In the genomic region with DNA sequence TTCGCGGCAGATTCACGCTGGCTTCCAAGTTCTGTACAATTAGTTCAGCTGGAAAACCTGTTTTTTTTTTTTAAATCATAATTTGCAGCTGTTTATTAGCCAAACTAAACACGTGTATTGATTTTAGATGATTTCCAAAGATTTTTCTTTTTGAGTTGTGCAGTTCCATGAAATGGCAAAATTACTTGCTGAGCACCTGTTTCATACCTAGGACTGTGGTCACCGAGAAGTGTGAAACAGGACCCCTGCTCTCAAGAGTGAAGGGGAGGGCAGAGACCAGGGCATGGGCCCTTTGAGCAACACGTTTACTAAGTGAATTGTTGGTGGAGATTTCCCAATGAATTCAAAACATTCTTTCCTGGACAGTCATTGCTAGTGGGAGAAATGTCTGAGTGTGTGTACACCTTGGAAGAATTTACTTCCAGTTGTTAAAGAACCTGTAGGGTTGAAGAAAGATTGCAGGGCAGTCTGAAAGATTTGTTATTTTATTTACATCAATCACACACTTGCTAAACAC, we compare ENCODE assay signal across 8 cellular contexts. TPM values are rescaled to one million over a fixed set of nuclear protein-coding genes. Genes with fewer than 3 reads are reported as not detected.
A peak's percentile ranks its signal among the peaks of the same experiment; 100 is the strongest.
DNase-seq lines count a peak whose midpoint lies in the region; ATAC-seq, FAIRE-seq and TF ChIP-seq lines count a peak whose summit lies in the region.

No MANE protein-coding gene starts in this region.

- TF ChIP-seq EP300 in A549 (IDR thresholded peaks at IDR 0.05) = no peak

- CTCF ChIA-PET in A549 (lab: Yijun Ruan, JAX) = no interaction called here

- no peaks in the 10 kb centered on the region for H3K27me3 ChIP-seq in rectal smooth muscle tissue (ENCODE audit: control insufficient read depth, insufficient read depth, low read length)

- POLR2A ChIA-PET in A549 (lab: Yijun Ruan, JAX) = interaction anchor here (0.6 to 1.8 kb wide), 2 partner anchors 15 to 72 kb away, joined by 5 read pairs; a partner anchor contains a TSS

- FAIRE-seq in A549 (lab: Jason Lieb, UNC) = no peak
- FAIRE-seq in H54 (lab: Jason Lieb, UNC) = no peak

- ATAC-seq in A549 (peak; percentile 39 to 61), HG03095 (IDR thresholded peaks at IDR 0.05; ENCODE audit: unreplicated experiment) (no peak)

- no peak overlapping the region for H3K9ac ChIP-seq in rectal smooth muscle tissue (ENCODE audit: low read length)

- TF ChIP-seq CTCF in A549 (IDR thresholded peaks at IDR 0.05) (no peak), VCaP (conservative IDR thresholded peaks at IDR 0.05) (no peak), foreskin fibroblast (IDR thresholded peaks at IDR 0.05; ENCODE audit: low read depth, low read length) (no peak)

- DNase-seq in A549 (ENCODE audit: low read depth in 1 of 2, low spot score in 1 of 2) (peak; percentile 39 to 47), H54 (ENCODE audit: insufficient read length, low spot score) (peak; percentile 48), foreskin fibroblast (peak; percentile 53 to 78), OCI-M2 (lab: John Stamatoyannopoulos, UW; ENCODE audit: unreplicated experiment) (no peak)
- DNase-seq in stimulated activated CD4-positive, alpha-beta T cell treated with anti-CD3 and anti-CD28 coated beads, Interleukin-4, amount 100 ng/mL, for 24 hours = no peak

- H3K4me3 ChIP-seq in A549 (peak overlapping the region; percentile 80), foreskin fibroblast (ENCODE audit: low read depth in 1 of 2, low read length in 2 of 2) (peak overlapping the region; percentile 67 to 83), rectal smooth muscle tissue (ENCODE audit: low read length) (peak overlapping the region; percentile 84)

- TF ChIP-seq RAD21 in A549 (conservative IDR thresholded peaks at IDR 0.05 in 1 of 2, IDR thresholded peaks at IDR 0.05 in 1 of 2) = no peak

- no peaks in the 10 kb centered on the region for H3K36me3 ChIP-seq in rectal smooth muscle tissue (ENCODE audit: control insufficient read depth, insufficient read depth, low read length)

- no peak for TF ChIP-seq POLR2A in A549 (IDR thresholded peaks at IDR 0.05; ENCODE audit: low read length)
- TF ChIP-seq POLR2A in H54 (IDR thresholded peaks at IDR 0.05; ENCODE audit: low read depth, low read length) = no peak

- H3K27ac ChIP-seq in A549 = peak overlapping the region; percentile 94 to 99
- peak overlapping the region; percentile 75 for H3K27ac ChIP-seq in VCaP
- H3K27ac ChIP-seq in rectal smooth muscle tissue (ENCODE audit: low read depth, low read length) = peak overlapping the region; percentile 65

- no peaks in the 10 kb centered on the region for H3K9me3 ChIP-seq in A549

- WGBS in A549 (ENCODE audit: missing lambda C conversion rate) = 1% methylated on average over 6 of the region's 6 CpGs

- H3K4me1 ChIP-seq in A549 (peaks cover 50% of the 10 kb centered on the region), rectal smooth muscle tissue (ENCODE audit: control insufficient read depth, insufficient read depth, low read length) (peaks cover 4% of the 10 kb centered on the region)

- peak overlapping the region; percentile 90 for H3K4me2 ChIP-seq in A549

TF ChIP-seq in A549, 52 proteins besides CTCF, POLR2A, EP300 and RAD21:
- TF ChIP-seq FOSL2 (IDR thresholded peaks at IDR 0.05) = no peak
- peak; percentile 52; the same call in 1 of the 2 replicates for TF ChIP-seq FOSL2 (CRISPR knock-in tag; IDR thresholded peaks at IDR 0.05)
- TF ChIP-seq CEBPB (IDR thresholded peaks at IDR 0.05) = peak; percentile 21 to 47; a peak in 1 of 4 replicates
- TF ChIP-seq, protein P1, sequence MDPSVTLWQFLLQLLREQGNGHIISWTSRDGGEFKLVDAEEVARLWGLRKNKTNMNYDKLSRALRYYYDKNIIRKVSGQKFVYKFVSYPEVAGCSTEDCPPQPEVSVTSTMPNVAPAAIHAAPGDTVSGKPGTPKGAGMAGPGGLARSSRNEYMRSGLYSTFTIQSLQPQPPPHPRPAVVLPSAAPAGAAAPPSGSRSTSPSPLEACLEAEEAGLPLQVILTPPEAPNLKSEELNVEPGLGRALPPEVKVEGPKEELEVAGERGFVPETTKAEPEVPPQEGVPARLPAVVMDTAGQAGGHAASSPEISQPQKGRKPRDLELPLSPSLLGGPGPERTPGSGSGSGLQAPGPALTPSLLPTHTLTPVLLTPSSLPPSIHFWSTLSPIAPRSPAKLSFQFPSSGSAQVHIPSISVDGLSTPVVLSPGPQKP (IDR thresholded peaks at IDR 0.05; ENCODE audit: low read depth, low read length) = no peak

RNA-seq across cellular contexts. Expression of a gene that starts 0.7 kb away (rescaled TPM):
- polyA plus RNA-seq in A549 (2011; rRNA removed) (19.6 and 22.4 TPM in 2 replicates), A549 (2017; fragmentation: RNase III; extraction: RNeasy Plus Mini Kit Qiagen cat#74134 plus additional on column Dnase treatment) (20.4 to 24.7 TPM (median 23.9 TPM) in 3 replicates)
- 6.6 and 7.3 TPM in 2 replicates for polyA plus RNA-seq in A549 (2012; cell fraction: cytosol; rRNA removed)
- polyA plus RNA-seq in A549 (2012; cell fraction: nucleus; rRNA removed) = 2.6 and 4.2 TPM in 2 replicates
- polyA minus RNA-seq in A549 (2011; rRNA and poly(A)+ RNA removed) = 6.2 and 6.3 TPM in 2 replicates

Comparison
In these comparisons a context has a peak if more than half of its experiments do, and no peak if none do; other contexts are left out.
1. DNase-seq: peak in A549 (2 of 2), H54 (single experiment) and foreskin fibroblast (2 of 2); none in stimulated activated CD4-positive, alpha-beta T cell treated with anti-CD3 and anti-CD28 coated beads, Interleukin-4, amount 100 ng/mL, for 24 hours (single experiment) and OCI-M2 (single experiment).
2. Peak in every context shown above with its lines, with median percentiles within 50 percentile points of each other: H3K27ac ChIP-seq and H3K4me3 ChIP-seq.